In genomic region chr12:15562263-15562662, GRCh38 we compare ENCODE assay signal across 12 cellular contexts.
A peak's percentile ranks its signal among the peaks of the same experiment; 100 is the strongest.
DNase-seq lines count a peak whose midpoint lies in the region; ATAC-seq and TF ChIP-seq lines count a peak whose summit lies in the region.
"Had no signal": no experiment of that assay in that cellular context is flagged by ENCODE, and none has a peak within 500 bp of the region (broad histone marks: within the 10 kb centered on the region; RNA-seq: fewer than 3 reads in every experiment).

No MANE protein-coding gene starts in this region.

- no peaks in the 10 kb centered on the region for H3K4me1 ChIP-seq in left ventricle myocardium inferior

- no peaks in the 10 kb centered on the region for H3K9me3 Mint-ChIP-seq in activated T-cell treated with anti-CD3 and anti-CD28 coated beads, Interleukin-2, amount 50 U/mL, for 72 hours
- H3K9me3 Mint-ChIP-seq: activated B cell treated with CpG ODN at 0.5 μM for 24 hours had no signal

- H3K4me3 Mint-ChIP-seq in activated T-cell treated with anti-CD3 and anti-CD28 coated beads, Interleukin-2, amount 50 U/mL, for 72 hours = peak overlapping the region; percentile 82 to 94
- peak overlapping the region; percentile 87 for H3K4me3 Mint-ChIP-seq in T-helper 17 cell
- H3K4me3 Mint-ChIP-seq: activated B cell treated with CpG ODN at 0.5 μM for 24 hours had no signal

- peak overlapping the region; percentile 88 for H3K27ac Mint-ChIP-seq in activated T-cell treated with anti-CD3 and anti-CD28 coated beads, Interleukin-2, amount 50 U/mL, for 72 hours
- peak overlapping the region; percentile 96 for H3K27ac Mint-ChIP-seq in T-helper 17 cell
- H3K27ac Mint-ChIP-seq: activated B cell treated with CpG ODN at 0.5 μM for 24 hours had no signal

- H3K4me3 ChIP-seq in left ventricle myocardium inferior = no peak overlapping the region
- H3K4me3 ChIP-seq: SK-N-MC had no signal

- no peaks in the 10 kb centered on the region for H3K9me3 ChIP-seq in T-helper 17 cell (ENCODE audit: control insufficient read depth, low read length, poor library complexity, severe bottlenecking)
- no peaks in the 10 kb centered on the region for H3K9me3 ChIP-seq in left ventricle myocardium inferior (replicated peaks)

- peaks cover 5% of the 10 kb centered on the region for H3K27me3 ChIP-seq in left ventricle myocardium inferior (ENCODE audit: low read depth)

- H3K36me3 ChIP-seq in left ventricle myocardium inferior = no peaks in the 10 kb centered on the region

- H3K27me3 Mint-ChIP-seq in activated T-cell treated with anti-CD3 and anti-CD28 coated beads, Interleukin-2, amount 50 U/mL, for 72 hours (ENCODE audit: low read depth) = no peaks in the 10 kb centered on the region
- no peaks in the 10 kb centered on the region for H3K27me3 Mint-ChIP-seq in T-helper 17 cell
- H3K27me3 Mint-ChIP-seq: activated B cell treated with CpG ODN at 0.5 μM for 24 hours had no signal

- no peak for TF ChIP-seq CTCF in left ventricle myocardium inferior (IDR thresholded peaks at IDR 0.05; ENCODE audit: borderline replicate concordance)

- peak; percentile 50 to 52 for ATAC-seq in activated T-cell treated with anti-CD3 and anti-CD28 coated beads, Interleukin-2, amount 50 U/mL, for 72 hours (replicated peaks in 1 of 2)
- ATAC-seq in T-helper 17 cell (peak; percentile 51), GM18517 (IDR thresholded peaks at IDR 0.05; ENCODE audit: unreplicated experiment) (no peak), GM18498 (IDR thresholded peaks at IDR 0.05; ENCODE audit: unreplicated experiment) (no peak)
- peak; percentile 44 for ATAC-seq in stimulated activated naive CD8-positive, alpha-beta T cell treated with anti-CD3 and anti-CD28 coated beads, Interleukin-15, Interleukin-2, amounts not matched to agents 100 U/mL and 50 U/mL, for 24 hours

- H3K4me1 Mint-ChIP-seq in activated T-cell treated with anti-CD3 and anti-CD28 coated beads, Interleukin-2, amount 50 U/mL, for 72 hours (ENCODE audit: low read depth) = peaks cover 72% of the 10 kb centered on the region
- H3K4me1 Mint-ChIP-seq in T-helper 17 cell = peaks cover 32% of the 10 kb centered on the region

- no peaks in the 10 kb centered on the region for H3K36me3 Mint-ChIP-seq in activated T-cell treated with anti-CD3 and anti-CD28 coated beads, Interleukin-2, amount 50 U/mL, for 72 hours (ENCODE audit: insufficient read depth in 2 of 2)
- peaks cover 6% of the 10 kb centered on the region for H3K36me3 Mint-ChIP-seq in T-helper 17 cell (ENCODE audit: low read depth)

- intact Hi-C loops in left ventricle myocardium inferior (cut with micrococcal nuclease) = no loop called here

- peak overlapping the region; percentile 17 for H3K27ac ChIP-seq in left ventricle myocardium inferior (replicated peaks)
- H3K27ac ChIP-seq: SK-N-MC had no signal

- DNase-seq in activated T-cell treated with anti-CD3 and anti-CD28 coated beads, Interleukin-2, amount 50 U/mL, for 72 hours = no peak
- DNase-seq in activated T-cell treated with anti-CD3 and anti-CD28 coated beads for 4 hours (no peak), T-helper 17 cell (no peak), left ventricle myocardium inferior (no peak), retina (no peak)
- no peak for DNase-seq in stimulated activated naive CD8-positive, alpha-beta T cell treated with anti-CD3 and anti-CD28 coated beads, Interleukin-15, Interleukin-2, amounts not matched to agents 100 U/mL and 50 U/mL, for 24 hours
- DNase-seq: activated B cell treated with CpG ODN at 0.5 μM for 24 hours; activated gamma-delta T cell; stimulated activated CD4-positive, alpha-beta T cell treated with anti-CD3 and anti-CD28 coated beads, Interleukin-2, amount 100 ng/mL, for 24 hours had no signal

Comparison
In these comparisons a context has a peak if more than half of its experiments do, and no peak if none do; other contexts are left out.
1. ATAC-seq: peak in activated T-cell treated with anti-CD3 and anti-CD28 coated beads, Interleukin-2, amount 50 U/mL, for 72 hours (2 of 2), T-helper 17 cell (single experiment) and stimulated activated naive CD8-positive, alpha-beta T cell treated with anti-CD3 and anti-CD28 coated beads, Interleukin-15, Interleukin-2, amounts not matched to agents 100 U/mL and 50 U/mL, for 24 hours (single experiment); none in GM18517 (single experiment) and GM18498 (single experiment).